14 cellular contexts compared by ENCODE assay signal in genomic region chr2:205865794-205866490, GRCh38.
DNase-seq lines count a peak whose midpoint lies in the region; ATAC-seq and TF ChIP-seq lines count a peak whose summit lies in the region.
"Had no signal": no experiment of that assay in that cellular context is flagged by ENCODE, and none has a peak within 500 bp of the region (broad histone marks: within the 10 kb centered on the region; RNA-seq: fewer than 3 reads in every experiment).

No MANE protein-coding gene starts in this region.

- H3K4me3 Mint-ChIP-seq in brain: no peak overlapping the region
- no peak overlapping the region for H3K4me3 Mint-ChIP-seq in activated T-cell treated with anti-CD3 and anti-CD28 coated beads, Interleukin-2, amount 50 U/mL, for 24 hours
- H3K4me3 Mint-ChIP-seq: activated CD4-positive, alpha-beta T cell treated with anti-CD3 and anti-CD28 coated beads, Interleukin-2, amount 10 ng/mL, durations not matched to agents 24 days and 14 days; dendritic cell treated with granulocyte-macrophage colony-stimulating factor and Interleukin-4, amounts not matched to agents 40 ng/mL and 50 ng/mL, for 4 days; HFFc6 had no signal

- no peak overlapping the region for H3K4me3 ChIP-seq in HEK293 (ENCODE audit: low read depth, low read length)
- H3K4me3 ChIP-seq: right lobe of liver had no signal

- DNase-seq in NCI-H345 (lab: John Stamatoyannopoulos, UW) (peak; percentile 88), renal cortical epithelial cell (ENCODE audit: low read depth) (peak; percentile 84), NCI-H2196 treated with DMSO at 0.1 percent for 48 hours (lab: John Stamatoyannopoulos, UW; ENCODE audit: unreplicated experiment) (no peak)
- no peak for DNase-seq in activated CD4-positive, CD25-positive, alpha-beta regulatory T cell treated with anti-CD3 and anti-CD28 coated beads, Interleukin-2, amount 50 U/mL, for 72 hours
- DNase-seq in activated T-cell treated with anti-CD3 and anti-CD28 coated beads, Interleukin-2, amount 50 U/mL, for 24 hours: no peak
- DNase-seq: activated CD4-positive, alpha-beta T cell treated with anti-CD3 and anti-CD28 coated beads, Interleukin-2, amount 10 ng/mL, durations not matched to agents 24 days and 14 days; activated gamma-delta T cell treated with Interleukin-2 at 50 U/mL for 16 hours; HFFc6; right lobe of liver; trophoblast cell had no signal

- no peak overlapping the region for H3K27ac ChIP-seq in HEK293 (ENCODE audit: extremely low read depth, low read depth, low read length)
- H3K27ac ChIP-seq: right lobe of liver had no signal

- no peaks in the 10 kb centered on the region for H3K9me3 Mint-ChIP-seq in brain
- H3K9me3 Mint-ChIP-seq in activated T-cell treated with anti-CD3 and anti-CD28 coated beads, Interleukin-2, amount 50 U/mL, for 24 hours: no peaks in the 10 kb centered on the region
- H3K9me3 Mint-ChIP-seq: dendritic cell treated with granulocyte-macrophage colony-stimulating factor and Interleukin-4, amounts not matched to agents 40 ng/mL and 50 ng/mL, for 4 days; HFFc6 had no signal

- no peak for TF ChIP-seq CTCF in HEK293 (tag by site-specific recombination; IDR thresholded peaks at IDR 0.05)
- no peak for TF ChIP-seq CTCF in brain (conservative IDR thresholded peaks at IDR 0.05)

- POLR2A ChIA-PET in HEK293 (lab: Yijun Ruan, JAX): interaction anchor here (0.6 kb wide), 1 partner anchor 178 kb away, joined by 3 read pairs; no protein-coding TSS in a partner anchor

- H3K36me3 Mint-ChIP-seq in brain: no peaks in the 10 kb centered on the region
- no peaks in the 10 kb centered on the region for H3K36me3 Mint-ChIP-seq in activated T-cell treated with anti-CD3 and anti-CD28 coated beads, Interleukin-2, amount 50 U/mL, for 24 hours (ENCODE audit: low read depth)

- peaks cover 44% of the 10 kb centered on the region for H3K4me1 Mint-ChIP-seq in brain
- H3K4me1 Mint-ChIP-seq in activated T-cell treated with anti-CD3 and anti-CD28 coated beads, Interleukin-2, amount 50 U/mL, for 24 hours (ENCODE audit: low read depth): peaks cover 14% of the 10 kb centered on the region

- H3K4me1 ChIP-seq in HEK293 (ENCODE audit: control insufficient read depth, insufficient read depth, low read length): peaks cover 7% of the 10 kb centered on the region
- H3K4me1 ChIP-seq: right lobe of liver had no signal

- H3K27me3 Mint-ChIP-seq in brain: peaks cover 23% of the 10 kb centered on the region
- H3K27me3 Mint-ChIP-seq in activated T-cell treated with anti-CD3 and anti-CD28 coated beads, Interleukin-2, amount 50 U/mL, for 24 hours: peaks cover 44% of the 10 kb centered on the region

- no peaks in the 10 kb centered on the region for H3K9me3 ChIP-seq in HEK293 (ENCODE audit: control insufficient read depth, insufficient read depth, low read depth, low read length)
- H3K9me3 ChIP-seq: right lobe of liver had no signal

- CTCF ChIA-PET in HEK293 (lab: Yijun Ruan, JAX): interaction anchor here (0.6 to 2.1 kb wide), 2 partner anchors 19 to 1105 kb away, joined by 3 to 10 read pairs; no protein-coding TSS in a partner anchor

- H3K36me3 ChIP-seq in HEK293 (ENCODE audit: control insufficient read depth in 2 of 2, insufficient read depth in 1 of 2, low read length in 2 of 2): no peaks in the 10 kb centered on the region
- H3K36me3 ChIP-seq: right lobe of liver had no signal

- peak overlapping the region in 4 of 5 experiments; percentile 19 to 82 (median 56) for H3K27ac Mint-ChIP-seq in brain
- no peak overlapping the region for H3K27ac Mint-ChIP-seq in activated T-cell treated with anti-CD3 and anti-CD28 coated beads, Interleukin-2, amount 50 U/mL, for 24 hours
- H3K27ac Mint-ChIP-seq: activated CD4-positive, alpha-beta T cell treated with anti-CD3 and anti-CD28 coated beads, Interleukin-2, amount 10 ng/mL, durations not matched to agents 24 days and 14 days; dendritic cell treated with granulocyte-macrophage colony-stimulating factor and Interleukin-4, amounts not matched to agents 40 ng/mL and 50 ng/mL, for 4 days; HFFc6 had no signal

- no peak for ATAC-seq in HG03432 (IDR thresholded peaks at IDR 0.05; ENCODE audit: unreplicated experiment)
- ATAC-seq: right lobe of liver had no signal

TF ChIP-seq in HEK293, 187 proteins besides CTCF, POLR2A, EP300 and RAD21 (continues in another document):
- TF ChIP-seq, protein P1, sequence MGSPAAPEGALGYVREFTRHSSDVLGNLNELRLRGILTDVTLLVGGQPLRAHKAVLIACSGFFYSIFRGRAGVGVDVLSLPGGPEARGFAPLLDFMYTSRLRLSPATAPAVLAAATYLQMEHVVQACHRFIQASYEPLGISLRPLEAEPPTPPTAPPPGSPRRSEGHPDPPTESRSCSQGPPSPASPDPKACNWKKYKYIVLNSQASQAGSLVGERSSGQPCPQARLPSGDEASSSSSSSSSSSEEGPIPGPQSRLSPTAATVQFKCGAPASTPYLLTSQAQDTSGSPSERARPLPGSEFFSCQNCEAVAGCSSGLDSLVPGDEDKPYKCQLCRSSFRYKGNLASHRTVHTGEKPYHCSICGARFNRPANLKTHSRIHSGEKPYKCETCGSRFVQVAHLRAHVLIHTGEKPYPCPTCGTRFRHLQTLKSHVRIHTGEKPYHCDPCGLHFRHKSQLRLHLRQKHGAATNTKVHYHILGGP (tag by site-specific recombination; IDR thresholded peaks at IDR 0.05): no peak
- no peak for TF ChIP-seq ZNF433 (tag by site-specific recombination; IDR thresholded peaks at IDR 0.05; ENCODE audit: low read depth)
- TF ChIP-seq ZNF558 (tag by site-specific recombination; IDR thresholded peaks at IDR 0.05): no peak
- no peak for TF ChIP-seq ZNF324 (tag by site-specific recombination; IDR thresholded peaks at IDR 0.05)
- TF ChIP-seq MYNN (tag by site-specific recombination; IDR thresholded peaks at IDR 0.05; ENCODE audit: borderline replicate concordance): no peak
- TF ChIP-seq ZNF48 (tag by site-specific recombination; IDR thresholded peaks at IDR 0.05): no peak
- TF ChIP-seq, protein P2, sequence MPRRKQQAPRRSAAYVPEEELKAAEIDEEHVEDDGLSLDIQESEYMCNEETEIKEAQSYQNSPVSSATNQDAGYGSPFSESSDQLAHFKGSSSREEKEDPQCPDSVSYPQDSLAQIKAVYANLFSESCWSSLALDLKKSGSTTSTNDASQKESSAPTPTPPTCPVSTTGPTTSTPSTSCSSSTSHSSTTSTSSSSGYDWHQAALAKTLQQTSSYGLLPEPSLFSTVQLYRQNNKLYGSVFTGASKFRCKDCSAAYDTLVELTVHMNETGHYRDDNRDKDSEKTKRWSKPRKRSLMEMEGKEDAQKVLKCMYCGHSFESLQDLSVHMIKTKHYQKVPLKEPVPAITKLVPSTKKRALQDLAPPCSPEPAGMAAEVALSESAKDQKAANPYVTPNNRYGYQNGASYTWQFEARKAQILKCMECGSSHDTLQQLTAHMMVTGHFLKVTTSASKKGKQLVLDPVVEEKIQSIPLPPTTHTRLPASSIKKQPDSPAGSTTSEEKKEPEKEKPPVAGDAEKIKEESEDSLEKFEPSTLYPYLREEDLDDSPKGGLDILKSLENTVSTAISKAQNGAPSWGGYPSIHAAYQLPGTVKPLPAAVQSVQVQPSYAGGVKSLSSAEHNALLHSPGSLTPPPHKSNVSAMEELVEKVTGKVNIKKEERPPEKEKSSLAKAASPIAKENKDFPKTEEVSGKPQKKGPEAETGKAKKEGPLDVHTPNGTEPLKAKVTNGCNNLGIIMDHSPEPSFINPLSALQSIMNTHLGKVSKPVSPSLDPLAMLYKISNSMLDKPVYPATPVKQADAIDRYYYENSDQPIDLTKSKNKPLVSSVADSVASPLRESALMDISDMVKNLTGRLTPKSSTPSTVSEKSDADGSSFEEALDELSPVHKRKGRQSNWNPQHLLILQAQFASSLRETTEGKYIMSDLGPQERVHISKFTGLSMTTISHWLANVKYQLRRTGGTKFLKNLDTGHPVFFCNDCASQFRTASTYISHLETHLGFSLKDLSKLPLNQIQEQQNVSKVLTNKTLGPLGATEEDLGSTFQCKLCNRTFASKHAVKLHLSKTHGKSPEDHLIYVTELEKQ (tag by site-specific recombination; IDR thresholded peaks at IDR 0.05; ENCODE audit: borderline replicate concordance): no peak; the same call in 1 of the 2 replicates
- TF ChIP-seq ZNF626 (tag by site-specific recombination; IDR thresholded peaks at IDR 0.05): no peak
- TF ChIP-seq ZFP69B (tag by site-specific recombination; IDR thresholded peaks at IDR 0.05): no peak
- TF ChIP-seq ZNF23 (tag by site-specific recombination; IDR thresholded peaks at IDR 0.05; ENCODE audit: borderline replicate concordance): no peak
- TF ChIP-seq, protein P3, sequence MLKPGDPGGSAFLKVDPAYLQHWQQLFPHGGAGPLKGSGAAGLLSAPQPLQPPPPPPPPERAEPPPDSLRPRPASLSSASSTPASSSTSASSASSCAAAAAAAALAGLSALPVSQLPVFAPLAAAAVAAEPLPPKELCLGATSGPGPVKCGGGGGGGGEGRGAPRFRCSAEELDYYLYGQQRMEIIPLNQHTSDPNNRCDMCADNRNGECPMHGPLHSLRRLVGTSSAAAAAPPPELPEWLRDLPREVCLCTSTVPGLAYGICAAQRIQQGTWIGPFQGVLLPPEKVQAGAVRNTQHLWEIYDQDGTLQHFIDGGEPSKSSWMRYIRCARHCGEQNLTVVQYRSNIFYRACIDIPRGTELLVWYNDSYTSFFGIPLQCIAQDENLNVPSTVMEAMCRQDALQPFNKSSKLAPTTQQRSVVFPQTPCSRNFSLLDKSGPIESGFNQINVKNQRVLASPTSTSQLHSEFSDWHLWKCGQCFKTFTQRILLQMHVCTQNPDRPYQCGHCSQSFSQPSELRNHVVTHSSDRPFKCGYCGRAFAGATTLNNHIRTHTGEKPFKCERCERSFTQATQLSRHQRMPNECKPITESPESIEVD (tag by site-specific recombination; IDR thresholded peaks at IDR 0.05): 0 out of 2 replicates have a peak, but pooled peaks have one; percentile 32
- TF ChIP-seq ZSCAN18 (tag by site-specific recombination; IDR thresholded peaks at IDR 0.05): no peak

Comparison
In these comparisons a context has a peak if more than half of its experiments do, and no peak if none do; other contexts are left out.
1. DNase-seq: peak in NCI-H345 (single experiment) and renal cortical epithelial cell (single experiment); none in activated CD4-positive, CD25-positive, alpha-beta regulatory T cell treated with anti-CD3 and anti-CD28 coated beads, Interleukin-2, amount 50 U/mL, for 72 hours (single experiment), activated T-cell treated with anti-CD3 and anti-CD28 coated beads, Interleukin-2, amount 50 U/mL, for 24 hours (single experiment) and NCI-H2196 treated with DMSO at 0.1 percent for 48 hours (single experiment).